ENCODE assay signal across 18 cellular contexts in genomic region chr5:97141031-97141430, GRCh38. TPM values are rescaled to one million over a fixed set of nuclear protein-coding genes. Genes with fewer than 3 reads are reported as not detected.
"Had no signal": no experiment of that assay in that cellular context is flagged by ENCODE, and none has a peak within 500 bp of the region (broad histone marks: within the 10 kb centered on the region; RNA-seq: fewer than 3 reads in every experiment).

No MANE protein-coding gene starts in this region.

- H3K27ac Mint-ChIP-seq: activated CD8-positive, alpha-beta T cell treated with anti-CD3 and anti-CD28 coated beads, Interleukin-2, amount 10 ng/mL, durations not matched to agents 7 days and 5 days; activated T-helper 1 cell treated with anti-CD3 and anti-CD28 coated beads, Interleukin-12 subunit alpha, Interleukin-12 subunit beta, Interleukin-2, Interleukin-4 antibody, amounts not matched to agents 30 ng/mL and 10 ng/mL and 1 ng/mL, durations not matched to agents 14 hours and 24 hours and 36 hours; memory B cell; stimulated activated naive B cell treated with anti-CD40 and anti-IgM and Interleukin-4, amounts not matched to agents 10 μg/mL and 1 μg/mL and 100 μg/mL, for 72 hours had no signal

- H3K9me3 ChIP-seq: left lung, prostate gland, right lobe of liver, upper lobe of left lung had no signal

- H3K9me3 Mint-ChIP-seq: activated T-helper 1 cell treated with anti-CD3 and anti-CD28 coated beads, Interleukin-12 subunit alpha, Interleukin-12 subunit beta, Interleukin-2, Interleukin-4 antibody, amounts not matched to agents 30 ng/mL and 10 ng/mL and 1 ng/mL, durations not matched to agents 14 hours and 24 hours and 36 hours; memory B cell; stimulated activated naive B cell treated with anti-CD40 and anti-IgM and Interleukin-4, amounts not matched to agents 10 μg/mL and 1 μg/mL and 100 μg/mL, for 72 hours had no signal

- H3K4me1 ChIP-seq: left lung, prostate gland, right lobe of liver, upper lobe of left lung had no signal

- H3K36me3 ChIP-seq: left lung, prostate gland, right lobe of liver, upper lobe of left lung had no signal

- H3K36me3 Mint-ChIP-seq: memory B cell; stimulated activated naive B cell treated with anti-CD40 and anti-IgM and Interleukin-4, amounts not matched to agents 10 μg/mL and 1 μg/mL and 100 μg/mL, for 72 hours had no signal

- H3K27me3 Mint-ChIP-seq: memory B cell; stimulated activated naive B cell treated with anti-CD40 and anti-IgM and Interleukin-4, amounts not matched to agents 10 μg/mL and 1 μg/mL and 100 μg/mL, for 72 hours had no signal

- H3K4me1 Mint-ChIP-seq: memory B cell had no signal

- H3K27me3 ChIP-seq: left lung, right lobe of liver, upper lobe of left lung had no signal

- H3K4me3 Mint-ChIP-seq: activated CD8-positive, alpha-beta T cell treated with anti-CD3 and anti-CD28 coated beads, Interleukin-2, amount 10 ng/mL, durations not matched to agents 7 days and 5 days; activated T-helper 1 cell treated with anti-CD3 and anti-CD28 coated beads, Interleukin-12 subunit alpha, Interleukin-12 subunit beta, Interleukin-2, Interleukin-4 antibody, amounts not matched to agents 30 ng/mL and 10 ng/mL and 1 ng/mL, durations not matched to agents 14 hours and 24 hours and 36 hours; memory B cell; stimulated activated naive B cell treated with anti-CD40 and anti-IgM and Interleukin-4, amounts not matched to agents 10 μg/mL and 1 μg/mL and 100 μg/mL, for 72 hours had no signal

- H3K4me3 ChIP-seq: left lung, prostate gland, right lobe of liver, upper lobe of left lung had no signal

- DNase-seq: activated CD8-positive, alpha-beta T cell treated with anti-CD3 and anti-CD28 coated beads, Interleukin-2, amount 10 ng/mL, durations not matched to agents 7 days and 5 days; activated naive CD4-positive, alpha-beta T cell; aorta; central memory CD4-positive, alpha-beta T cell; dermis blood vessel endothelial cell; left lung; right lobe of liver; stimulated activated CD4-positive, alpha-beta T cell treated with anti-CD3 and anti-CD28 coated beads, Interleukin-2, amount 100 ng/mL, for 24 hours; stimulated activated naive B cell treated with anti-CD40 and anti-IgM and Interleukin-4, amounts not matched to agents 10 μg/mL and 1 μg/mL and 100 μg/mL, for 72 hours; T-helper 9 cell; upper lobe of left lung had no signal

- H3K27ac ChIP-seq: left lung, prostate gland, right lobe of liver, upper lobe of left lung had no signal

RNA-seq across cellular contexts. Expression of gene LIX1, which starts 1.4 kb away (rescaled TPM):
- total RNA-seq: activated CD8-positive, alpha-beta T cell treated with anti-CD3 and anti-CD28 coated beads, Interleukin-2, amount 10 ng/mL, durations not matched to agents 7 days and 5 days; activated T-helper 1 cell treated with anti-CD3 and anti-CD28 coated beads, Interleukin-12 subunit alpha, Interleukin-12 subunit beta, Interleukin-2, Interleukin-4 antibody, amounts not matched to agents 30 ng/mL and 10 ng/mL and 1 ng/mL, durations not matched to agents 14 hours and 24 hours and 36 hours; aorta; dermis blood vessel endothelial cell; esophagus mucosa; left lung; right lobe of liver; SK-MEL-5; subcutaneous adipose tissue had no signal
- polyA plus RNA-seq: aorta, keratinocyte had no signal
